Comparison of ENCODE assay signal across 8 cellular contexts in genomic region chr11:85647604-85648299, GRCh38. TPM values are rescaled to one million over a fixed set of nuclear protein-coding genes. Genes with fewer than 3 reads are reported as not detected.
DNase-seq lines count a peak whose midpoint lies in the region; ATAC-seq and TF ChIP-seq lines count a peak whose summit lies in the region.

TSS of gene TMEM126A (plus strand) at chr11:85647967. CDS start at chr11:85650256, 2,289 bp downstream.

- ATAC-seq in GM18499 (IDR thresholded peaks at IDR 0.05; ENCODE audit: insufficient read depth, unreplicated experiment) (peak; percentile 96), HG02938 (IDR thresholded peaks at IDR 0.05; ENCODE audit: unreplicated experiment) (peak; percentile 99), T-helper 17 cell (peak; percentile 99), left cardiac atrium (peak; percentile 99), upper lobe of left lung (ENCODE audit: low FRiP score in 2 of 2) (peak; percentile 98 to 100)

- H3K36me3 ChIP-seq in upper lobe of left lung, result peaks cover 0 to under 1% (median 0%) of the 10 kb centered on the region in 4 donors

- peak in 2 of 4 donors; percentile 52 to 80 for TF ChIP-seq POLR2A in upper lobe of left lung (IDR thresholded peaks at IDR 0.05)

- intact Hi-C loops in left cardiac atrium (cut with DNase I), result no loop called here
- intact Hi-C loops in posterior cingulate gyrus (cut with DNase I), result loop anchor here (2.0 kb wide), 2 partner anchors 17 to 19 kb away; partner anchors contain the start of genes CREBZF and TMEM126B

- H3K4me3 ChIP-seq in upper lobe of left lung, result peak within 1 kb of the TSS; percentile 48 to 67 (median 55)

- peaks cover 10% of the 10 kb centered on the region for H3K27me3 Mint-ChIP-seq in T-helper 17 cell

- no peaks in the 10 kb centered on the region for H3K9me3 ChIP-seq in T-helper 17 cell (ENCODE audit: control insufficient read depth, low read length, poor library complexity, severe bottlenecking)
- no peaks in the 10 kb centered on the region for H3K9me3 ChIP-seq in upper lobe of left lung

- DNase-seq in NCI-H1694 treated with DMSO at 0.1 percent for 48 hours (lab: John Stamatoyannopoulos, UW), result peak; percentile 37
- DNase-seq in T-helper 17 cell, result peak; percentile 80 to 87 (median 85)
- peak; percentile 10 to 91 (median 76) for DNase-seq in amygdala (lab: John Stamatoyannopoulos, UW)
- peak; percentile 93 for DNase-seq in left cardiac atrium
- DNase-seq in posterior cingulate gyrus, result peak; percentile 83 to 98 (median 90)
- peak; percentile 93 to 98 for DNase-seq in upper lobe of left lung

- H3K4me1 Mint-ChIP-seq in T-helper 17 cell, result peaks cover 18% of the 10 kb centered on the region

- peak within 1 kb of the TSS; percentile 97 for H3K4me3 Mint-ChIP-seq in T-helper 17 cell

- H3K27ac Mint-ChIP-seq in T-helper 17 cell, result peak within 1 kb of the TSS; percentile 96

- TF ChIP-seq CTCF in upper lobe of left lung (IDR thresholded peaks at IDR 0.05), result peak in 1 of 6 experiments; percentile 7

- no peaks in the 10 kb centered on the region for H3K27me3 ChIP-seq in upper lobe of left lung

- TF ChIP-seq EP300 in upper lobe of left lung (IDR thresholded peaks at IDR 0.05), result peak in 1 of 4 donors; percentile 22

- H3K36me3 Mint-ChIP-seq in T-helper 17 cell (ENCODE audit: low read depth), result peaks cover 4% of the 10 kb centered on the region

- peak within 1 kb of the TSS; percentile 78 to 81 (median 80) for H3K27ac ChIP-seq in upper lobe of left lung

- peaks cover 9 to 24% (median 16%) of the 10 kb centered on the region in 4 donors for H3K4me1 ChIP-seq in upper lobe of left lung

- 0 to 1% methylated on average over 29 to 33 of the region's 33 CpGs for WGBS in upper lobe of left lung, 2 donors

RNA-seq across cellular contexts. Expression of gene TMEM126A, which starts in this region (rescaled TPM):
- total RNA-seq in T-helper 17 cell (10 to 100 TPM; 19.6 to 21.1 TPM), left cardiac atrium (10 to 100 TPM; 59.8 to 61.5 TPM), upper lobe of left lung (10 to 100 TPM in 5 of 6 donors, 1 to 10 TPM in 1; 7.4 to 27.0 (median 17.4) TPM)

Comparison
In these comparisons a context has a peak if more than half of its experiments do, and no peak if none do; other contexts are left out.
1. Peak in every context shown above with its lines: DNase-seq, ATAC-seq, H3K4me3 ChIP-seq and H3K27ac ChIP-seq.
2. DNase-seq: peak in every context shown above with its lines; median percentile 96 in upper lobe of left lung; 93 in left cardiac atrium; 90 in posterior cingulate gyrus; 85 in T-helper 17 cell; 76 in amygdala; 37 in NCI-H1694 treated with DMSO at 0.1 percent for 48 hours.